11 cellular contexts compared by ENCODE assay signal in genomic region chr16:84360170-84360569, GRCh38. TPM values are rescaled to one million over a fixed set of nuclear protein-coding genes. Genes with fewer than 3 reads are reported as not detected.
A peak's percentile ranks its signal among the peaks of the same experiment; 100 is the strongest.
DNase-seq lines count a peak whose midpoint lies in the region; ATAC-seq, FAIRE-seq and TF ChIP-seq lines count a peak whose summit lies in the region.
"Had no signal": no experiment of that assay in that cellular context is flagged by ENCODE, and none has a peak within 500 bp of the region (broad histone marks: within the 10 kb centered on the region; RNA-seq: fewer than 3 reads in every experiment).

No MANE protein-coding gene starts in this region.

- H3F3A ChIP-seq in smooth muscle cell (ENCODE audit: low read depth), result no peaks in the 10 kb centered on the region

- H3K4me3 ChIP-seq in kidney (ENCODE audit: low read length in 2 of 2) (no peak overlapping the region), smooth muscle cell (no peak overlapping the region)

- no peak overlapping the region for H3K4me2 ChIP-seq in smooth muscle cell

- peak in 4 of 6 experiments; percentile 25 to 45 (median 38) for DNase-seq in stimulated activated naive CD4-positive, alpha-beta T cell (lab: John Stamatoyannopoulos, UW)
- DNase-seq in stimulated activated naive CD4-positive, alpha-beta T cell treated with Interleukin-2 at 50 U/mL for 16 hours (lab: John Stamatoyannopoulos, UW), result no peak
- DNase-seq in activated T-cell treated with anti-CD3 and anti-CD28 coated beads for 24 hours (ENCODE audit: low read depth) (peak; percentile 4), kidney (peak; percentile 50), amniotic stem cell (lab: John Stamatoyannopoulos, UW) (no peak), smooth muscle cell (lab: John Stamatoyannopoulos, UW; ENCODE audit: unreplicated experiment) (no peak)
- DNase-seq: aorta, NCI-H524 treated with DMSO at 0.1 percent for 48 hours had no signal

- H4K20me1 ChIP-seq in smooth muscle cell (ENCODE audit: low read depth), result no peaks in the 10 kb centered on the region

- WGBS in smooth muscle cell (ENCODE audit: low lambda C conversion rate), result 74% methylated on average over 15 of the region's 15 CpGs

- H2AFZ ChIP-seq in smooth muscle cell (ENCODE audit: low read depth), result no peak overlapping the region

- H3K36me3 ChIP-seq in kidney (ENCODE audit: control insufficient read depth in 1 of 2, insufficient read depth in 2 of 2, low read length in 2 of 2) (no peaks in the 10 kb centered on the region), smooth muscle cell (ENCODE audit: low read depth) (no peaks in the 10 kb centered on the region)

- ATAC-seq in GM18867 (IDR thresholded peaks at IDR 0.05; ENCODE audit: unreplicated experiment) (no peak), GM18858 (IDR thresholded peaks at IDR 0.05; ENCODE audit: unreplicated experiment) (no peak)

- no peaks in the 10 kb centered on the region for H3K79me2 ChIP-seq in smooth muscle cell (ENCODE audit: low read depth)

- H3K9ac ChIP-seq in kidney (ENCODE audit: low read length in 2 of 2) (no peak overlapping the region), smooth muscle cell (ENCODE audit: low read depth) (no peak overlapping the region)

- intact Hi-C loops in kidney (cut with DNase I), result no loop called here

- H3K27me3 ChIP-seq in smooth muscle cell (ENCODE audit: low read depth), result no peaks in the 10 kb centered on the region

- H3K27ac ChIP-seq in kidney (ENCODE audit: low read depth in 2 of 2, low read length in 2 of 2) (no peak overlapping the region), smooth muscle cell (ENCODE audit: low read depth) (no peak overlapping the region)

- H3K4me1 ChIP-seq in kidney (ENCODE audit: control insufficient read depth in 1 of 2, insufficient read depth in 1 of 2, low read depth in 1 of 2, low read length in 2 of 2) (peaks cover 12 to 20% of the 10 kb centered on the region in 2 donors), smooth muscle cell (ENCODE audit: low read depth) (peaks cover 6% of the 10 kb centered on the region)

- no peak for FAIRE-seq in kidney (lab: Jason Lieb, UNC)

- H3K9me3 ChIP-seq in kidney (ENCODE audit: control insufficient read depth in 1 of 2, low read length in 2 of 2) (no peaks in the 10 kb centered on the region), smooth muscle cell (replicated peaks; ENCODE audit: low read depth) (no peaks in the 10 kb centered on the region)

- TF ChIP-seq CTCF in kidney (IDR thresholded peaks at IDR 0.05; ENCODE audit: borderline replicate concordance, extremely low read depth, insufficient read depth), result no peak
- no peak for TF ChIP-seq CTCF in smooth muscle cell (IDR thresholded peaks at IDR 0.05; ENCODE audit: borderline replicate concordance, insufficient read depth, poor library complexity, severe bottlenecking)

RNA-seq across cellular contexts. Expression of gene ATP2C2, which starts 8.2 kb away (rescaled TPM):
- 2.2 TPM for total RNA-seq in kidney
- polyA plus RNA-seq in kidney (ENCODE audit: insufficient read depth, low read depth, low replicate concordance), result 2.6 TPM
- 3.1 and 3.2 TPM in 2 replicates for total RNA-seq in smooth muscle cell
- polyA plus RNA-seq in smooth muscle cell, result 1.6 and 4.1 TPM in 2 replicates
- total RNA-seq: T-helper 1 cell treated with Interleukin-12 subunit alpha and Interleukin-12 subunit beta and Interleukin-4 antibody, amounts not matched to agents 30 ng/mL and 1 ng/mL, for 36 hours had no signal

Comparison
In these comparisons a context has a peak if more than half of its experiments do, and no peak if none do; other contexts are left out.
1. DNase-seq: peak in stimulated activated naive CD4-positive, alpha-beta T cell (4 of 6), activated T-cell treated with anti-CD3 and anti-CD28 coated beads for 24 hours (single experiment) and kidney (single experiment); none in stimulated activated naive CD4-positive, alpha-beta T cell treated with Interleukin-2 at 50 U/mL for 16 hours (single experiment), amniotic stem cell (single experiment) and smooth muscle cell (single experiment).